11 cellular contexts compared by ENCODE assay signal in the genomic region with DNA sequence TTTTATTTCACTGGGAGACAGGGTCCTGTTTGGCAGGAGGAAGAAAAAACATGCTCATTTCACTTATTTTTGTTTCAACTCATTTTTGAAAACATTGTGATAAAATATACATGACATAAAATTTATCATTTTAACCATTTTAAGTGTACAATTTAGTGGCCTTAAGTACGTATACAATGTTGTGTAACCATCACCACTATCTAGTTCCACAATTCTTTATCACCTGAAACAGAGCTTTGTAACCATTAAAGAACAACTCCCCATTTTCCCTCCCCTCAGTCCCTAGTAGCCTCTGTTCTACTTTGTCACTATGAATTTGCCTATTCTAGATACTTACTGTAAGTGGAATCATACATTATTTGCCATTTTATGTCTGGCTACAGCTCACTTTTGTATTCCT.
"Had no signal": no experiment of that assay in that cellular context is flagged by ENCODE, and none has a peak within 500 bp of the region (broad histone marks: within the 10 kb centered on the region; RNA-seq: fewer than 3 reads in every experiment).

No MANE protein-coding gene starts in this region.

- H3K9me3 ChIP-seq: HAP-1 had no signal

- H3K4me2 ChIP-seq: GM23338 had no signal

- H3K27ac ChIP-seq: GM23248 had no signal

- H3K4me3 Mint-ChIP-seq: GM23338, H9, HFFc6 had no signal

- H3K9me3 Mint-ChIP-seq: GM23338, H9, HFFc6 had no signal

- ATAC-seq: GM23338, HCT116 had no signal

- H3K27ac Mint-ChIP-seq: GM23338, H9, HFFc6 had no signal

- H2AFZ ChIP-seq: GM23248, GM23338 had no signal

- H3K4me1 ChIP-seq: HAP-1 had no signal

- DNase-seq: GM23248, GOT3, H7, H9, HCEC 1CT, HFFc6 had no signal

- FAIRE-seq: H1, H54 had no signal

- H3K9ac ChIP-seq: GM23248 had no signal

- H3K36me3 ChIP-seq: HAP-1 had no signal

- H3K4me3 ChIP-seq: GM23248, GM23338, HAP-1 had no signal
